10 cellular contexts compared by ENCODE assay signal in genomic region chr4:110636677-110637407, GRCh38. TPM values are rescaled to one million over a fixed set of nuclear protein-coding genes. Genes with fewer than 3 reads are reported as not detected.
A peak's percentile ranks its signal among the peaks of the same experiment; 100 is the strongest.
DNase-seq lines count a peak whose midpoint lies in the region; FAIRE-seq and TF ChIP-seq lines count a peak whose summit lies in the region.
"Had no signal": no experiment of that assay in that cellular context is flagged by ENCODE, and none has a peak within 500 bp of the region (broad histone marks: within the 10 kb centered on the region; RNA-seq: fewer than 3 reads in every experiment).

No MANE protein-coding gene starts in this region.

- WGBS in H1 (ENCODE audit: extremely low coverage in 1 of 2, insufficient coverage in 1 of 2, insufficient read length in 1 of 2, insufficient replicate concordance in 2 of 2, low coverage in 1 of 2, low lambda C conversion rate in 2 of 2, missing lambda C conversion rate in 1 of 2), 2 experiments = 1% methylated on average over 55 of the region's 56 CpGs; no CpG with 5 or more reads in 1 of the 2 experiments

- 0 out of 2 replicates have a peak overlapping the region, but pooled peaks have one; percentile 63 for H2BK15ac ChIP-seq in H1 (ENCODE audit: low read length)

- H2AFZ ChIP-seq in H1 (ENCODE audit: low read length) = peak overlapping the region; percentile 73; the same call in 1 of the 2 replicates

- TF ChIP-seq RAD21 in H1 (IDR thresholded peaks at IDR 0.05 in 1 of 2, conservative IDR thresholded peaks at IDR 0.05 in 1 of 2; ENCODE audit: low read depth in 2 of 2, low read length in 2 of 2) = no peak

- FAIRE-seq in HTR-8/SVneo (lab: Jason Lieb, UNC) (peak; percentile 42), H1 (lab: Jason Lieb, UNC) (no peak)

- H4K20me1 ChIP-seq in H1 (replicated peaks in 1 of 2; ENCODE audit: control insufficient read depth in 1 of 2, insufficient read depth in 2 of 2, low read length in 2 of 2) = peaks cover 3 to 16% of the 10 kb centered on the region in 2 experiments

- in situ Hi-C loops in ACHN (cut with HindIII; ENCODE audit: low pct_ligation_motif_present, low pct_unique_long_range_greater_than_20kb, low sequenced_read_pairs) = no loop called here

- no peak overlapping the region for H3K4ac ChIP-seq in H1 (replicated peaks; ENCODE audit: insufficient read length, low read depth, low read length)

- no peak overlapping the region for H2BK5ac ChIP-seq in H1 (ENCODE audit: low read depth, low read length)

- peak overlapping the region; percentile 76; the same call in 1 of the 2 replicates for H3K18ac ChIP-seq in H1 (ENCODE audit: extremely low read depth, low read length)

- no peaks in the 10 kb centered on the region for H3K9me3 ChIP-seq in H1 (ENCODE audit: insufficient read depth in 2 of 2, low read depth in 1 of 2, low read length in 1 of 2)
- no peaks in the 10 kb centered on the region for H3K9me3 ChIP-seq in mucosa of rectum (ENCODE audit: control insufficient read depth in 2 of 2, low read length in 2 of 2)

- H3K9ac ChIP-seq in H1 (replicated peaks in 1 of 4; ENCODE audit: extremely low read depth in 1 of 4, low read depth in 3 of 4, low read length in 3 of 4) = no peak overlapping the region; a peak in 1 of 7 replicates
- no peak overlapping the region for H3K9ac ChIP-seq in mucosa of rectum (ENCODE audit: low read depth in 1 of 2, low read length in 2 of 2)

- CTCF ChIA-PET in H1 (lab: Charles Lee; ENCODE audit: partially characterized antibody) = interaction anchor here (0.6 to 1.8 kb wide), 3 partner anchors 8 to 500 kb away, joined by 3 to 10 read pairs (median 4); partner anchors contain the start of gene PITX2

- H4K91ac ChIP-seq in H1 (replicated peaks; ENCODE audit: insufficient read length, low read length) = no peak overlapping the region

- H3K27ac ChIP-seq in H1 (ENCODE audit: low read depth, low read length) (no peak overlapping the region), mucosa of rectum (ENCODE audit: low read depth in 2 of 2, low read length in 2 of 2) (no peak overlapping the region)
- H3K27ac ChIP-seq: HL-60 had no signal

- TF ChIP-seq POLR2A in H1 (IDR thresholded peaks at IDR 0.05; ENCODE audit: control extremely low read depth in 1 of 2, low read depth in 2 of 2, low read length in 2 of 2) = no peak

- no peak overlapping the region for H3K23ac ChIP-seq in H1 (ENCODE audit: insufficient read length)

- H3K23me2 ChIP-seq in H1 (ENCODE audit: low read depth, low read length) = peaks cover 26% of the 10 kb centered on the region

- H2AK5ac ChIP-seq in H1 (ENCODE audit: low read depth, low read length) = no peak overlapping the region

- no peak overlapping the region for H3K56ac ChIP-seq in H1 (replicated peaks; ENCODE audit: insufficient read length, low read depth, low read length)

- peaks cover 56 to 100% (median 88%) of the 10 kb centered on the region in 4 experiments for H3K27me3 ChIP-seq in H1 (replicated peaks in 1 of 4; ENCODE audit: control insufficient read depth in 3 of 4, extremely low read depth in 1 of 4, insufficient read depth in 3 of 4, low read length in 3 of 4)
- peaks cover 89 to 91% of the 10 kb centered on the region in 2 donors for H3K27me3 ChIP-seq in mucosa of rectum (ENCODE audit: control insufficient read depth in 2 of 2, insufficient read depth in 2 of 2, low read length in 2 of 2)

- H3K79me2 ChIP-seq in H1 (ENCODE audit: control insufficient read depth in 1 of 2, insufficient read depth in 2 of 2, low read length in 2 of 2) = no peaks in the 10 kb centered on the region

- no peak for TF ChIP-seq EP300 in H1 (IDR thresholded peaks at IDR 0.05; ENCODE audit: borderline replicate concordance in 1 of 2, low read depth in 2 of 2, low read length in 2 of 2)

- H4K5ac ChIP-seq in H1 (ENCODE audit: insufficient read length, low read depth, low read length) = no peak overlapping the region

- H3K4me3 ChIP-seq in H1 (ENCODE audit: extremely low read depth in 1 of 4, insufficient read depth in 2 of 4, low read depth in 3 of 4, low read length in 4 of 4) (peak overlapping the region; percentile 62 to 75 (median 65)), mucosa of rectum (ENCODE audit: low read length in 2 of 2) (peak overlapping the region; percentile 37 to 62)

- H3K79me1 ChIP-seq in H1 (ENCODE audit: low read depth, low read length) = no peaks in the 10 kb centered on the region; the same call in 1 of the 2 replicates

- no peak for TF ChIP-seq CTCF in H1 (IDR thresholded peaks at IDR 0.05; ENCODE audit: control extremely low read depth in 1 of 3, insufficient read depth in 1 of 3, low read depth in 1 of 3, low read length in 3 of 3)

- peak overlapping the region; percentile 68 for H4K8ac ChIP-seq in H1 (ENCODE audit: extremely low read depth, insufficient read depth, low read length)

- 0 out of 2 replicates have a peak overlapping the region, but pooled peaks have one; percentile 91 for H2BK12ac ChIP-seq in H1 (ENCODE audit: low read depth, low read length)

- H3K4me2 ChIP-seq in H1 (ENCODE audit: insufficient read depth in 1 of 2, low read depth in 2 of 2, low read length in 2 of 2) = peak overlapping the region; percentile 93

- no peak overlapping the region for H2BK20ac ChIP-seq in H1 (ENCODE audit: low read length)

- no peak overlapping the region for H2BK120ac ChIP-seq in H1 (replicated peaks; ENCODE audit: low read depth, low read length)

- no peak overlapping the region for H3K14ac ChIP-seq in H1 (ENCODE audit: insufficient read length)

- POLR2A ChIA-PET in H1 (lab: Charles Lee; ENCODE audit: partially characterized antibody) = interaction anchor here (1.3 to 2.5 kb wide), 4 partner anchors 14 to 21 kb away, joined by 4 to 12 read pairs (median 6); partner anchors contain the start of gene PITX2

- H3K36me3 ChIP-seq in H1 (ENCODE audit: control insufficient read depth in 2 of 4, insufficient read depth in 4 of 4, low read length in 3 of 4) (no peaks in the 10 kb centered on the region; a peak in 1 of 8 replicates), mucosa of rectum (ENCODE audit: control insufficient read depth in 2 of 2, insufficient read depth in 2 of 2, low read length in 2 of 2) (no peaks in the 10 kb centered on the region)

- peaks cover 7 to 40% (median 14%) of the 10 kb centered on the region in 4 experiments for H3K4me1 ChIP-seq in H1 (replicated peaks in 1 of 4; ENCODE audit: control insufficient read depth in 3 of 4, insufficient read depth in 4 of 4, low read length in 3 of 4)
- peaks cover 14 to 18% of the 10 kb centered on the region in 2 donors for H3K4me1 ChIP-seq in mucosa of rectum (ENCODE audit: control insufficient read depth in 2 of 2, insufficient read depth in 2 of 2, low read length in 2 of 2)

- DNase-seq in ACHN (peak; percentile 86), HTR-8/SVneo (ENCODE audit: insufficient read length, low spot score) (peak; percentile 72), H1 (ENCODE audit: low read depth in 1 of 2, low spot score in 2 of 2) (peak in 1 of 2 experiments; percentile 89), NK-92 (lab: John Stamatoyannopoulos, UW; ENCODE audit: unreplicated experiment) (no peak), GDM1 (lab: John Stamatoyannopoulos, UW) (no peak), DMS79 treated with DMSO at 0.1 percent for 48 hours (lab: John Stamatoyannopoulos, UW) (no peak), DMS 273 (lab: John Stamatoyannopoulos, UW; ENCODE audit: unreplicated experiment) (no peak)
- DNase-seq: naive B cell had no signal

TF ChIP-seq in H1, 55 proteins besides CTCF, POLR2A, EP300 and RAD21 (continues in another document):
- peak; percentile 96 for TF ChIP-seq SUZ12 (IDR thresholded peaks at IDR 0.05; ENCODE audit: low read length)
- TF ChIP-seq SRF (IDR thresholded peaks at IDR 0.05; ENCODE audit: low read depth, low read length) = no peak
- no peak for TF ChIP-seq RXRA (IDR thresholded peaks at IDR 0.05; ENCODE audit: insufficient read depth, low read depth, low read length)
- TF ChIP-seq CTBP2 (IDR thresholded peaks at IDR 0.05; ENCODE audit: borderline replicate concordance, insufficient read depth, insufficient read length, low read length) = peak; percentile 100
- TF ChIP-seq PHF8 (conservative IDR thresholded peaks at IDR 0.05; ENCODE audit: low read depth, low read length) = no peak
- no peak for TF ChIP-seq TAF7 (optimal IDR thresholded peaks at IDR 0.05; ENCODE audit: borderline replicate concordance, low read depth, low read length)
- TF ChIP-seq KDM5A (IDR thresholded peaks at IDR 0.05; ENCODE audit: low read length) = no peak
- no peak for TF ChIP-seq CBX5 (IDR thresholded peaks at IDR 0.05; ENCODE audit: low read depth, low read length)
- TF ChIP-seq POU5F1 (IDR thresholded peaks at IDR 0.05; ENCODE audit: low read depth, low read length) = 0 out of 2 replicates have a peak, but pooled peaks have one; percentile 2
- TF ChIP-seq NRF1 (IDR thresholded peaks at IDR 0.05; ENCODE audit: low read depth, low read length) = no peak
- no peak for TF ChIP-seq NANOG (IDR thresholded peaks at IDR 0.05; ENCODE audit: insufficient read depth, low read depth, low read length, poor library complexity, severe bottlenecking)
- no peak for TF ChIP-seq E2F6 (IDR thresholded peaks at IDR 0.05)
- no peak for TF ChIP-seq RFX5 (IDR thresholded peaks at IDR 0.05; ENCODE audit: borderline replicate concordance, low read depth, low read length)
- TF ChIP-seq CHD1 (IDR thresholded peaks at IDR 0.05; ENCODE audit: low read depth, low read length) = no peak
- TF ChIP-seq TCF12 (IDR thresholded peaks at IDR 0.05; ENCODE audit: low read depth, low read length) = no peak
- TF ChIP-seq ATF3 (IDR thresholded peaks at IDR 0.05; ENCODE audit: insufficient read depth, low read depth, low read length) = no peak

RNA-seq across cellular contexts. Expression of gene PITX2, which starts 14.0 kb away (rescaled TPM):
- 0.44 and 0.67 TPM in 2 replicates for total RNA-seq in H1 (2021; fragmentation: NEBNext Ultra II Directional; extraction: Animal tissue kit (Norgen Biotek cat#: 25700))
- polyA plus RNA-seq in H1 (2011; rRNA removed) = 0.09 and 0.31 TPM in 2 replicates
- polyA plus RNA-seq in H1 (2011; cell fraction: cytosol; rRNA removed) = 0.08 TPM
- polyA plus RNA-seq in H1 (2011; cell fraction: nucleus; rRNA removed) = 0.13 TPM
- polyA plus RNA-seq in H1 (2012, experiment 1 of 2) = 0.14 to 0.50 TPM (median 0.25 TPM) in 4 replicates
- 0.26 TPM for polyA plus RNA-seq in H1 (2012, experiment 2 of 2)
- 0.85 TPM for polyA plus RNA-seq in H1 (2013, experiment 1 of 2)
- 0.64 TPM for polyA plus RNA-seq in H1 (2013, experiment 2 of 2)
- polyA minus RNA-seq in H1 (2011; rRNA and poly(A)+ RNA removed) = not detected in 2 replicates
- polyA minus RNA-seq in H1 (2011; cell fraction: cytosol; rRNA and poly(A)+ RNA removed) = not detected
- 0.40 TPM for polyA minus RNA-seq in H1 (2011; cell fraction: nucleus; rRNA and poly(A)+ RNA removed)

Comparison
In these comparisons a context has a peak if more than half of its experiments do, and no peak if none do; other contexts are left out.
1. DNase-seq: peak in ACHN (single experiment) and HTR-8/SVneo (single experiment); none in NK-92 (single experiment), GDM1 (single experiment), DMS79 treated with DMSO at 0.1 percent for 48 hours (single experiment) and DMS 273 (single experiment).